2 cellular contexts compared by ENCODE assay signal in the genomic region with DNA sequence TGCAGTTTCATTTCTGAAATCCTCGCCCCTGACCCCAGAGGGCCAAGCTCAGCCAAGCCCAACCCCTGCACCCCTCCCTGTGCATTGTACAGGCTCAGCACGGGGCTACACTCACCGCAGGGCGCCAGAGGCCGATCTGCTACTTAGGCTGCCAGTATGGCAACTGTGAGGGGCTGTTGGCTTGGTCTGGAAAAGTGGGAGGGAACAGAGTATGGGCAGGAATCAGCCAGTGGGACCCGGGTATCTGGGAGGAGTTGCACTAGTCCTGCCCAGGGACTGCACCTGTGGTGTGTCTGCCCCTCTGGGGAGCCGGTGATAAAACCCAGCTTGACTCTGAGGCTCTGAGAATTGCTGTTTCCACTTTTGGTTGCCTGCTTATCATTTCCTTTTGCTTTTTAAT.
TF ChIP-seq lines count a peak whose summit lies in the region.

No MANE protein-coding gene starts in this region.

TF ChIP-seq in HEK293T, 16 proteins besides CTCF, POLR2A, EP300 and RAD21 (continued from another document):
- TF ChIP-seq CTBP1 (IDR thresholded peaks at IDR 0.05; ENCODE audit: borderline replicate concordance), result no peak
- no peak for TF ChIP-seq BHLHE40 (IDR thresholded peaks at IDR 0.05; ENCODE audit: borderline replicate concordance)
- TF ChIP-seq HDGF (IDR thresholded peaks at IDR 0.05; ENCODE audit: borderline replicate concordance), result no peak
- no peak for TF ChIP-seq TARDBP (IDR thresholded peaks at IDR 0.05)
- no peak for TF ChIP-seq SP1 (IDR thresholded peaks at IDR 0.05)
- TF ChIP-seq SUZ12 (IDR thresholded peaks at IDR 0.05), result no peak

TF ChIP-seq in K562, 482 proteins besides CTCF, POLR2A, EP300 and RAD21 (continued from another document):
- TF ChIP-seq PCBP2 (IDR thresholded peaks at IDR 0.05; ENCODE audit: low read depth, low read length, poor library complexity, severe bottlenecking), result no peak
- no peak for TF ChIP-seq FUS (optimal IDR thresholded peaks at IDR 0.05; ENCODE audit: low read depth, low read length)
TF ChIP-seq in K562: peak in this region for 0.
